ENCODE assay signal across 8 cellular contexts in genomic region chr2:69741281-69742169, GRCh38. TPM values are rescaled to one million over a fixed set of nuclear protein-coding genes. Genes with fewer than 3 reads are reported as not detected.
DNase-seq lines count a peak whose midpoint lies in the region; ATAC-seq and TF ChIP-seq lines count a peak whose summit lies in the region.

ANXA4 (plus strand) TSS chr2:69742134; CDS start chr2:69781566, 39,432 bp downstream.

- H3K27me3 ChIP-seq in right lobe of liver: no peaks in the 10 kb centered on the region

- peak; percentile 91 for TF ChIP-seq POLR2A in right lobe of liver (IDR thresholded peaks at IDR 0.05)

- WGBS in right lobe of liver (ENCODE audit: insufficient coverage, low coverage, low lambda C conversion rate, missing lambda C conversion rate): 1% methylated on average over 11 of the region's 67 CpGs

- intact Hi-C loops in right lobe of liver (cut with DNase I): no loop called here

- DNase-seq in SIG-M5 treated with dmso at 0.1 percent for 504 hours (lab: John Stamatoyannopoulos, UW; ENCODE audit: unreplicated experiment) (peak; percentile 81), SIG-M5 (lab: John Stamatoyannopoulos, UW) (no peak), NCI-H2196 treated with DMSO at 0.1 percent for 48 hours (lab: John Stamatoyannopoulos, UW; ENCODE audit: unreplicated experiment) (peak; percentile 8), dermis blood vessel endothelial cell (peak; percentile 70), right lobe of liver (peak; percentile 91 to 94 (median 94))
- peak; percentile 72 for DNase-seq in activated CD4-positive, alpha-beta T cell treated with anti-CD3 and anti-CD28 coated beads for 48 hours
- peak; percentile 40 to 74 (median 43) for DNase-seq in stimulated activated CD4-positive, alpha-beta T cell treated with anti-CD3 and anti-CD28 coated beads, TNF-alpha, amount 100 ng/mL, for 24 hours (ENCODE audit: low read depth in 3 of 3)

- peak within 1 kb of the TSS; percentile 64 to 100 (median 99) for H3K4me3 ChIP-seq in right lobe of liver

- TF ChIP-seq CTCF in right lobe of liver (IDR thresholded peaks at IDR 0.05): no peak

- H3K4me1 ChIP-seq in right lobe of liver: peaks cover 0 to 16% (median 3%) of the 10 kb centered on the region in 4 donors

- H3K36me3 ChIP-seq in right lobe of liver: no peaks in the 10 kb centered on the region

- peak within 1 kb of the TSS; percentile 91 to 97 (median 96) for H3K27ac ChIP-seq in right lobe of liver

- H3K9me3 ChIP-seq in right lobe of liver: no peaks in the 10 kb centered on the region

- peak; percentile 85 for ATAC-seq in HG02885 (IDR thresholded peaks at IDR 0.05; ENCODE audit: poor library complexity, unreplicated experiment)
- ATAC-seq in right lobe of liver: peak; percentile 89 to 97 (median 92)

RNA-seq across cellular contexts. Expression of gene ANXA4, which starts in this region (rescaled TPM):
- total RNA-seq in dermis blood vessel endothelial cell (37.3 and 44.0 TPM in 2 replicates), right lobe of liver (100 to 1,000 TPM in 3 of 6 experiments, 10 to 100 TPM in 3; 53.5 to 173 (median 92.1) TPM)
